In genomic region chr16:4506450-4506849, GRCh38 we compare ENCODE assay signal across 8 cellular contexts. TPM values are rescaled to one million over a fixed set of nuclear protein-coding genes. Genes with fewer than 3 reads are reported as not detected.
DNase-seq lines count a peak whose midpoint lies in the region; ATAC-seq, FAIRE-seq and TF ChIP-seq lines count a peak whose summit lies in the region.

No MANE protein-coding gene starts in this region.

- H3K4me3 Mint-ChIP-seq in MCF 10A (ENCODE audit: unreplicated experiment) (no peak overlapping the region), immature natural killer cell (peak overlapping the region; percentile 77 to 94 (median 86))

- intact Hi-C loops in MCF 10A (cut with micrococcal nuclease): loop anchor here (1.0 kb wide), 3 partner anchors 42 to 110 kb away; no protein-coding TSS in a partner anchor

- CTCF ChIA-PET in MCF 10A (lab: Yijun Ruan, JAX): interaction anchor here (0.6 to 8.9 kb wide), 36 partner anchors 9 to 523 kb away, joined by 3 to 100 read pairs (median 5); partner anchors contain the start of genes C16orf96, HMOX2 and MGRN1

- DNase-seq in AML-193 (lab: John Stamatoyannopoulos, UW): peak; percentile 53 to 70
- DNase-seq in NCI-H1694 (lab: John Stamatoyannopoulos, UW): peak; percentile 49
- peak; percentile 74 for DNase-seq in MCF 10A (ENCODE audit: unreplicated experiment)
- DNase-seq in immature natural killer cell: peak; percentile 63 to 70 (median 68)
- peak; percentile 52 for DNase-seq in stimulated activated CD4-positive, alpha-beta T cell treated with anti-CD3 and anti-CD28 coated beads, Interleukin-2, amount 100 ng/mL, for 4 hours (ENCODE audit: low read depth)
- DNase-seq in cortex of kidney (lab: John Stamatoyannopoulos, UW): no peak

- TF ChIP-seq CTCF in MCF 10A (IDR thresholded peaks at IDR 0.05; ENCODE audit: unreplicated experiment): peak; percentile 73

- H3K4me1 Mint-ChIP-seq in MCF 10A (ENCODE audit: insufficient read depth, unreplicated experiment): no peaks in the 10 kb centered on the region
- H3K4me1 Mint-ChIP-seq in immature natural killer cell: peaks cover 72 to 75% of the 10 kb centered on the region in 2 donors

- POLR2A ChIA-PET in MCF 10A (lab: Yijun Ruan, JAX): interaction anchor here (0.8 to 1.4 kb wide), 2 partner anchors 29 to 174 kb away, joined by 3 to 4 read pairs; no protein-coding TSS in a partner anchor

- BruUV-seq in MCF 10A (replicated peaks; lab: Mats Ljungman, UMichigan): no TSS peak

- H3K27ac Mint-ChIP-seq in MCF 10A (ENCODE audit: low read depth, unreplicated experiment) (no peak overlapping the region), immature natural killer cell (peak overlapping the region; percentile 87 to 99 (median 97))

- H3K9me3 Mint-ChIP-seq in MCF 10A (ENCODE audit: unreplicated experiment): no peaks in the 10 kb centered on the region
- H3K9me3 Mint-ChIP-seq in immature natural killer cell: no peaks in the 10 kb centered on the region

- H3K27me3 Mint-ChIP-seq in MCF 10A (ENCODE audit: insufficient read depth, unreplicated experiment) (no peaks in the 10 kb centered on the region), immature natural killer cell (ENCODE audit: low read depth in 3 of 3) (peaks cover 0 to 13% (median 5%) of the 10 kb centered on the region in 3 donors)

- H3K36me3 Mint-ChIP-seq in MCF 10A (ENCODE audit: insufficient read depth, unreplicated experiment) (peaks cover 22% of the 10 kb centered on the region), immature natural killer cell (peaks cover 11 to 32% (median 23%) of the 10 kb centered on the region in 3 donors)

- ATAC-seq in GM18909 (IDR thresholded peaks at IDR 0.05; ENCODE audit: poor library complexity, unreplicated experiment): peak; percentile 44

- FAIRE-seq in TTC549 (lab: Jason Lieb, UNC): peak; percentile 9

RNA-seq across cellular contexts. Expression of gene HMOX2, which starts 30.3 kb away (rescaled TPM):
- 60.4 and 65.6 TPM in 2 replicates for total RNA-seq in MCF 10A (2022)
- 100 to 1,000 TPM; 130 to 225 (median 196) TPM for polyA plus RNA-seq in immature natural killer cell

RNA-seq across cellular contexts. Expression of gene NMRAL1, which starts 32.0 kb away (rescaled TPM):
- 41.2 and 48.6 TPM in 2 replicates for total RNA-seq in MCF 10A (2022)
- polyA plus RNA-seq in immature natural killer cell: 10 to 100 TPM; 46.1 to 65.3 (median 60.7) TPM

RNA-seq across cellular contexts. Expression of gene CDIP1, which starts 32.1 kb away (rescaled TPM):
- 6.0 and 8.0 TPM in 2 replicates for total RNA-seq in MCF 10A (2022)
- 10 to 100 TPM; 26.9 to 51.9 (median 47.8) TPM for polyA plus RNA-seq in immature natural killer cell

RNA-seq across cellular contexts. Expression of gene C16orf96, which starts 49.7 kb away (rescaled TPM):
- total RNA-seq in MCF 10A (2022): not detected in 2 replicates
- not detected for polyA plus RNA-seq in immature natural killer cell
